In the genomic region with DNA sequence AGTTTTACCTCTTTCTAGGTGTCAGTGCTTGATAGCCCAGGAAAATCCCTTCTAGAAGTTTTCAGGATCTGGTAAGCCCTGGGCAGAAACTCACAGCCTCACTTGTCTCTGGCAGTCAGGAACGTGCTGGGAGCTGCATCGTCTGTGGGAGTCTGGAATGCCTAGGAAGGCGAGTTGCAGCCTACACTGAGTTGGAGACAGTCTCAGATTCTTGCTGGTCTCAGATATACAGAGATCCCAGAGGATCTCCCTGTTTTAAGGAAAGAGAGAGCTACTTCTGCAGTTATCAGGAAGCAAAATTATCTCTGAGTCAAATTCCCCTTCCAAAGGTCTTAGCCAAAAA, we compare ENCODE assay signal across 11 cellular contexts.
DNase-seq lines count a peak whose midpoint lies in the region; ATAC-seq and TF ChIP-seq lines count a peak whose summit lies in the region.
"Had no signal": no experiment of that assay in that cellular context is flagged by ENCODE, and none has a peak within 500 bp of the region (broad histone marks: within the 10 kb centered on the region; RNA-seq: fewer than 3 reads in every experiment).

No MANE protein-coding gene starts in this region.

- no peak overlapping the region for H2BK15ac ChIP-seq in neuronal stem cell (ENCODE audit: low read length)

- H2BK120ac ChIP-seq in neuronal stem cell (ENCODE audit: low read depth, low read length) = no peak overlapping the region

- H3K18ac ChIP-seq in neuronal stem cell (ENCODE audit: low read length) = no peak overlapping the region

- intact Hi-C loops in PC-9 (cut with micrococcal nuclease; ENCODE audit: unreplicated experiment) = loop anchor here (1.0 to 5.0 kb wide), 6 partner anchors 8 to 189 kb away; no protein-coding TSS in a partner anchor
- intact Hi-C loops in esophagus squamous epithelium (cut with DNase I) = no loop called here

- H3K36me3 ChIP-seq in PC-9 (ENCODE audit: low read depth) (no peaks in the 10 kb centered on the region), esophagus squamous epithelium (no peaks in the 10 kb centered on the region), neuronal stem cell (replicated peaks in 1 of 2; ENCODE audit: control insufficient read depth in 2 of 2, insufficient read depth in 2 of 2, low read length in 2 of 2) (no peaks in the 10 kb centered on the region)
- H3K36me3 ChIP-seq: BE2C, neutrophil had no signal

- H3K9me3 ChIP-seq in AG04450 (ENCODE audit: control insufficient read depth, insufficient read depth, low read length) (no peaks in the 10 kb centered on the region), PC-9 (ENCODE audit: insufficient read depth, low read depth) (no peaks in the 10 kb centered on the region; the same call in 1 of the 2 replicates), esophagus squamous epithelium (no peaks in the 10 kb centered on the region), neuronal stem cell (replicated peaks in 1 of 2; ENCODE audit: control insufficient read depth in 2 of 2, insufficient read depth in 1 of 2, low read depth in 1 of 2, low read length in 2 of 2) (no peaks in the 10 kb centered on the region)
- H3K9me3 ChIP-seq: BE2C, neutrophil had no signal

- no peak for DNase-seq in AG04450 (ENCODE audit: low read depth, low spot score)
- DNase-seq in PC-9 = no peak
- DNase-seq in esophagus squamous epithelium (lab: John Stamatoyannopoulos, UW) = no peak
- DNase-seq in occipital lobe (lab: John Stamatoyannopoulos, UW) = peak; percentile 9
- no peak for DNase-seq in activated T-cell treated with anti-CD3 and anti-CD28 coated beads, Interleukin-2, amount 50 U/mL, for 1 hour
- no peak for DNase-seq in neuronal stem cell (ENCODE audit: low spot score)
- no peak for DNase-seq in NCI-H187 (lab: John Stamatoyannopoulos, UW)
- DNase-seq: activated CD4-positive, alpha-beta memory T cell treated with anti-CD3 and anti-CD28 coated beads for 36 hours; BE2C had no signal

- H3K4me2 ChIP-seq in PC-9 (peak overlapping the region; percentile 49), neuronal stem cell (ENCODE audit: insufficient read depth, low read length, poor library complexity, severe bottlenecking) (no peak overlapping the region)

- CTCF ChIA-PET in AG04450 (lab: Charles Lee) = interaction anchor here (2.3 kb wide), 1 partner anchor 101 kb away, joined by 12 read pairs; no protein-coding TSS in a partner anchor
- CTCF ChIA-PET in PC-9 (lab: Charles Lee) = no interaction called here

- no peak overlapping the region for H3K23ac ChIP-seq in neuronal stem cell (ENCODE audit: low read depth, low read length, poor library complexity)

- no peak overlapping the region for H3K14ac ChIP-seq in neuronal stem cell (ENCODE audit: low read length)

- no peaks in the 10 kb centered on the region for H3K27me3 ChIP-seq in AG04450 (ENCODE audit: control insufficient read depth, insufficient read depth, low read length)
- H3K27me3 ChIP-seq in PC-9 (ENCODE audit: insufficient read depth, low read depth) = no peaks in the 10 kb centered on the region
- H3K27me3 ChIP-seq in esophagus squamous epithelium = peaks cover 0 to 86% (median 0%) of the 10 kb centered on the region in 4 donors
- H3K27me3 ChIP-seq in neuronal stem cell (ENCODE audit: control insufficient read depth in 3 of 3, insufficient read depth in 3 of 3, low read depth in 1 of 3, low read length in 3 of 3) = no peaks in the 10 kb centered on the region
- H3K27me3 ChIP-seq: BE2C, neutrophil had no signal

- H3K4me1 ChIP-seq in PC-9 (replicated peaks; ENCODE audit: insufficient read depth) = peaks cover 50% of the 10 kb centered on the region
- H3K4me1 ChIP-seq in esophagus squamous epithelium = peaks cover 0 to 32% (median 17%) of the 10 kb centered on the region in 3 donors
- H3K4me1 ChIP-seq in neuronal stem cell (ENCODE audit: control insufficient read depth in 2 of 2, insufficient read depth in 1 of 2, low read depth in 1 of 2, low read length in 2 of 2) = no peaks in the 10 kb centered on the region

- TF ChIP-seq CTCF in AG04450 (IDR thresholded peaks at IDR 0.05; ENCODE audit: low read depth, low read length) (no peak), PC-9 (conservative IDR thresholded peaks at IDR 0.05) (no peak), esophagus squamous epithelium (IDR thresholded peaks at IDR 0.05) (no peak)

- no peaks in the 10 kb centered on the region for H3K79me2 ChIP-seq in PC-9 (ENCODE audit: low read depth)

- no peak overlapping the region for H2BK12ac ChIP-seq in neuronal stem cell (ENCODE audit: low read length)

- H2AK5ac ChIP-seq in neuronal stem cell (ENCODE audit: low read depth, low read length) = no peak overlapping the region

- H2AFZ ChIP-seq in PC-9 (no peak overlapping the region), neuronal stem cell (ENCODE audit: low read length) (no peak overlapping the region)

- H3K27ac ChIP-seq in AG04450 (ENCODE audit: low read depth, low read length) (peak overlapping the region; percentile 87), PC-9 (peak overlapping the region; percentile 62), esophagus squamous epithelium (peak overlapping the region in 3 of 4 donors; percentile 36 to 73 (median 64)), neuronal stem cell (replicated peaks; ENCODE audit: low read length) (no peak overlapping the region)
- H3K27ac ChIP-seq: neutrophil had no signal

- ATAC-seq in HG03521 (IDR thresholded peaks at IDR 0.05; ENCODE audit: unreplicated experiment) = no peak

- H3K4ac ChIP-seq in neuronal stem cell (ENCODE audit: low read length) = no peak overlapping the region

- H3K9ac ChIP-seq in neuronal stem cell (ENCODE audit: low read depth, low read length, poor library complexity) = no peak overlapping the region

- H3K4me3 ChIP-seq in AG04450 (ENCODE audit: low read depth, low read length) (no peak overlapping the region), PC-9 (no peak overlapping the region), esophagus squamous epithelium (no peak overlapping the region), neuronal stem cell (ENCODE audit: low read length in 2 of 2) (no peak overlapping the region)

- WGBS in esophagus squamous epithelium, 2 donors = 27 to 36% methylated on average over 2 to 3 of the region's 3 CpGs
- no CpG with 5 or more reads among the region's 3 CpGs for WGBS in neuronal stem cell (ENCODE audit: extremely low coverage in 2 of 2, insufficient read length in 2 of 2, insufficient replicate concordance in 1 of 2), 2 donors

- no peak overlapping the region for H2BK5ac ChIP-seq in neuronal stem cell (ENCODE audit: low read length)

- H4K20me1 ChIP-seq in PC-9 (ENCODE audit: insufficient read depth) = no peaks in the 10 kb centered on the region

- no peaks in the 10 kb centered on the region for H3K79me1 ChIP-seq in neuronal stem cell (ENCODE audit: low read depth, low read length)

- H3F3A ChIP-seq in PC-9 (ENCODE audit: insufficient read depth, low read depth) = peaks cover 17% of the 10 kb centered on the region

- BruUV-seq in PC-9 (replicated peaks; lab: Mats Ljungman, UMichigan) = TSS peak; percentile 44

- H3K9me2 ChIP-seq in PC-9 (ENCODE audit: insufficient read depth) = no peaks in the 10 kb centered on the region

- POLR2A ChIA-PET in AG04450 (lab: Yijun Ruan, JAX) (interaction anchor here (0.6 to 2.1 kb wide), 6 partner anchors 7 to 109 kb away, joined by 3 to 8 read pairs (median 5); no protein-coding TSS in a partner anchor), PC-9 (lab: Charles Lee; ENCODE audit: unreplicated experiment) (no interaction called here)

- no peak overlapping the region for H4K8ac ChIP-seq in neuronal stem cell (ENCODE audit: low read depth, low read length)

- H4K91ac ChIP-seq in neuronal stem cell (ENCODE audit: low read depth, low read length, poor library complexity) = no peak overlapping the region

- TF ChIP-seq POLR2A in esophagus squamous epithelium (IDR thresholded peaks at IDR 0.05) = no peak
